ENCODE assay signal across 25 cellular contexts in the genomic region with DNA sequence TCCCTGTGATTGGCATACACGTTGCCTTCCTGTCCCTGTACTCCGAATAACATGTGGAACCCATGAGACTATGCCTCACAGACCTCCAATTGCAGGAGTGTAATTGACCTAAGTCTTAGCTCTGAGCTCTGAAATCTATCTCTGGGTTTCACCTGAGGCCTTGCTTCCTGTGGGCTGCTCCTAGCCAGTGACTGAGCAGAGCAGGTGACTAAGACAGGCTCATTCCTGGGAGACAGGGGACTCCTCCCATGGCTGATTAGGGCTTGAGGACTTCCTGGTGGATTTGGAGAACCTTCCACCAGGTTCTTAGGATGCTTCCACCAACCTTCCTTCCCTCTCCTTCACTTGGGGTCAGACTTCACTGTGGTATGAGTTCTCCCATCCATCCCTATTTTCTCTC.
"Had no signal": no experiment of that assay in that cellular context is flagged by ENCODE, and none has a peak within 500 bp of the region (broad histone marks: within the 10 kb centered on the region; RNA-seq: fewer than 3 reads in every experiment).

No MANE protein-coding gene starts in this region.

- ATAC-seq: heart right ventricle; lower lobe of right lung; psoas muscle; right lobe of liver; stimulated activated effector memory CD8-positive, alpha-beta T cell treated with anti-CD3 and anti-CD28 coated beads, Interleukin-12 subunit alpha, Interleukin-12 subunit beta, amount 100 ng/mL, for 72 hours; stimulated activated naive CD8-positive, alpha-beta T cell treated with anti-CD3 and anti-CD28 coated beads, Interleukin-15, Interleukin-2, amounts not matched to agents 100 U/mL and 50 U/mL, for 24 hours; upper lobe of right lung had no signal

- FAIRE-seq: colon, endothelial cell of umbilical vein, frontal cortex, islet of Langerhans had no signal

- H3K36me3 ChIP-seq: heart right ventricle, left ventricle myocardium inferior, lower lobe of right lung, neutrophil, right lobe of liver, suprapubic skin, tibial nerve, upper lobe of right lung had no signal

- DNase-seq: cerebellar nuclear complex; dermis blood vessel endothelial cell; endodermal cell; heart right ventricle; hypothalamus; left ventricle myocardium inferior; lower lobe of right lung; midbrain; naive B cell; nephron progenitor cell; psoas muscle; retina; right lobe of liver; stimulated activated CD4-positive, alpha-beta T cell treated with anti-CD3 and anti-CD28 coated beads, Interleukin-4, amount 100 ng/mL, for 1 hour; stimulated activated CD8-positive, alpha-beta memory T cell treated with anti-CD3 and anti-CD28 coated beads, Interleukin-4, amount 100 ng/mL, for 48 hours; stimulated activated naive CD8-positive, alpha-beta T cell treated with anti-CD3 and anti-CD28 coated beads, Interleukin-15, Interleukin-2, amounts not matched to agents 100 U/mL and 50 U/mL, for 24 hours; upper lobe of right lung had no signal

- H3K4me1 ChIP-seq: heart right ventricle, left ventricle myocardium inferior, lower lobe of right lung, psoas muscle, right lobe of liver, suprapubic skin, tibial nerve, upper lobe of right lung had no signal

- H3K27ac ChIP-seq: heart right ventricle, left ventricle myocardium inferior, lower lobe of right lung, neutrophil, psoas muscle, right lobe of liver, suprapubic skin, tibial nerve, upper lobe of right lung had no signal

- H3K4me3 ChIP-seq: heart right ventricle, left ventricle myocardium inferior, lower lobe of right lung, psoas muscle, right lobe of liver, suprapubic skin, tibial nerve, upper lobe of right lung had no signal

- H3K9me3 ChIP-seq: heart right ventricle, left ventricle myocardium inferior, lower lobe of right lung, neutrophil, psoas muscle, right lobe of liver, suprapubic skin, tibial nerve, upper lobe of right lung had no signal

- H3K27me3 ChIP-seq: neutrophil, right lobe of liver, tibial nerve had no signal
